12 cellular contexts compared by ENCODE assay signal in genomic region chr3:32297366-32297765, GRCh38. TPM values are rescaled to one million over a fixed set of nuclear protein-coding genes. Genes with fewer than 3 reads are reported as not detected.
DNase-seq lines count a peak whose midpoint lies in the region; ATAC-seq and TF ChIP-seq lines count a peak whose summit lies in the region.
"Had no signal": no experiment of that assay in that cellular context is flagged by ENCODE, and none has a peak within 500 bp of the region (broad histone marks: within the 10 kb centered on the region; RNA-seq: fewer than 3 reads in every experiment).

No MANE protein-coding gene starts in this region.

- H3K9ac ChIP-seq in PC-3 (ENCODE audit: low read length) = no peak overlapping the region

- H3K4me1 Mint-ChIP-seq in T-cell = peaks cover 44 to 68% (median 55%) of the 10 kb centered on the region in 3 donors
- H3K4me1 Mint-ChIP-seq in activated CD4-positive, alpha-beta memory T cell treated with anti-CD3 and anti-CD28 coated beads, Interleukin-2, amount 10 ng/mL, durations not matched to agents 7 days and 5 days = peaks cover 36% of the 10 kb centered on the region
- H3K4me1 Mint-ChIP-seq in activated naive CD8-positive, alpha-beta T cell (ENCODE audit: low read depth) = peaks cover 29% of the 10 kb centered on the region

- peak; percentile 83 to 87 (median 85) for ATAC-seq in T-cell (replicated peaks in 1 of 4)
- ATAC-seq in GM21390 (IDR thresholded peaks at IDR 0.05; ENCODE audit: unreplicated experiment) = no peak
- no peak for ATAC-seq in left lung
- ATAC-seq in HG03045 (IDR thresholded peaks at IDR 0.05; ENCODE audit: unreplicated experiment) = no peak
- no peak for ATAC-seq in PC-3

- BruUV-seq in PC-3 (replicated peaks; lab: Mats Ljungman, UMichigan) = no TSS peak

- no peaks in the 10 kb centered on the region for H3K36me3 Mint-ChIP-seq in T-cell
- no peaks in the 10 kb centered on the region for H3K36me3 Mint-ChIP-seq in activated CD4-positive, alpha-beta memory T cell treated with anti-CD3 and anti-CD28 coated beads, Interleukin-2, amount 10 ng/mL, durations not matched to agents 7 days and 5 days (ENCODE audit: low read depth)
- no peaks in the 10 kb centered on the region for H3K36me3 Mint-ChIP-seq in activated naive CD8-positive, alpha-beta T cell

- H3K4me2 ChIP-seq in PC-3 (ENCODE audit: low read length) = no peak overlapping the region

- no peak for TF ChIP-seq CTCF in left lung (IDR thresholded peaks at IDR 0.05)
- no peak for TF ChIP-seq CTCF in PC-3 (conservative IDR thresholded peaks at IDR 0.05; ENCODE audit: low read depth, low read length)

- no peak overlapping the region for H3K4me3 ChIP-seq in left lung
- no peak overlapping the region for H3K4me3 ChIP-seq in PC-3 (ENCODE audit: low read length)
- H3K4me3 ChIP-seq: prostate gland, testis had no signal

- H2AFZ ChIP-seq in PC-3 (ENCODE audit: low read length) = no peak overlapping the region

- H3K27me3 Mint-ChIP-seq in T-cell = no peaks in the 10 kb centered on the region
- no peaks in the 10 kb centered on the region for H3K27me3 Mint-ChIP-seq in activated CD4-positive, alpha-beta memory T cell treated with anti-CD3 and anti-CD28 coated beads, Interleukin-2, amount 10 ng/mL, durations not matched to agents 7 days and 5 days
- H3K27me3 Mint-ChIP-seq in activated naive CD8-positive, alpha-beta T cell = no peaks in the 10 kb centered on the region

- H4K20me1 ChIP-seq in PC-3 (ENCODE audit: low read length) = no peaks in the 10 kb centered on the region

- H3K9me3 ChIP-seq in left lung = no peaks in the 10 kb centered on the region
- no peaks in the 10 kb centered on the region for H3K9me3 ChIP-seq in PC-3 (ENCODE audit: low read length)
- H3K9me3 ChIP-seq: prostate gland, testis had no signal

- H3K36me3 ChIP-seq in left lung (no peaks in the 10 kb centered on the region), PC-3 (ENCODE audit: low read depth, low read length) (no peaks in the 10 kb centered on the region)
- H3K36me3 ChIP-seq: prostate gland had no signal

- H3K27ac ChIP-seq in left lung (no peak overlapping the region), PC-3 (ENCODE audit: low read length) (no peak overlapping the region)
- H3K27ac ChIP-seq: prostate gland, testis had no signal

- H3F3A ChIP-seq in PC-3 (ENCODE audit: low read length, unreplicated experiment) = no peaks in the 10 kb centered on the region

- H3K4me3 Mint-ChIP-seq in T-cell = peak overlapping the region in 2 of 3 donors; percentile 34 to 64
- H3K4me3 Mint-ChIP-seq in activated CD4-positive, alpha-beta memory T cell treated with anti-CD3 and anti-CD28 coated beads, Interleukin-2, amount 10 ng/mL, durations not matched to agents 7 days and 5 days = peak overlapping the region; percentile 17
- H3K4me3 Mint-ChIP-seq in activated naive CD8-positive, alpha-beta T cell = peak overlapping the region; percentile 52

- peak overlapping the region; percentile 97 to 99 for H3K27ac Mint-ChIP-seq in T-cell
- H3K27ac Mint-ChIP-seq in activated CD4-positive, alpha-beta memory T cell treated with anti-CD3 and anti-CD28 coated beads, Interleukin-2, amount 10 ng/mL, durations not matched to agents 7 days and 5 days = peak overlapping the region; percentile 63
- H3K27ac Mint-ChIP-seq in activated naive CD8-positive, alpha-beta T cell = peak overlapping the region; percentile 84

- H3K27me3 ChIP-seq in left lung (no peaks in the 10 kb centered on the region), PC-3 (ENCODE audit: low read length) (no peaks in the 10 kb centered on the region)
- H3K27me3 ChIP-seq: testis had no signal

- CTCF ChIA-PET in T-cell (lab: Charles Lee) = interaction anchor here (0.6 to 2.4 kb wide), 13 partner anchors 9 to 385 kb away, joined by 3 to 11 read pairs (median 5); no protein-coding TSS in a partner anchor
- CTCF ChIA-PET in activated CD4-positive, alpha-beta memory T cell treated with anti-CD3 and anti-CD28 coated beads, Interleukin-2, amount 10 ng/mL, durations not matched to agents 7 days and 5 days (lab: Charles Lee) = interaction anchor here (0.6 to 6.1 kb wide), 24 partner anchors 9 to 318 kb away, joined by 3 to 46 read pairs (median 4); no protein-coding TSS in a partner anchor
- CTCF ChIA-PET in PC-3 (lab: Charles Lee) = no interaction called here

- POLR2A ChIA-PET in T-cell (lab: Charles Lee) = interaction anchor here (0.6 to 0.8 kb wide), 5 partner anchors 9 to 43 kb away, joined by 3 to 7 read pairs (median 4); no protein-coding TSS in a partner anchor
- POLR2A ChIA-PET in activated CD4-positive, alpha-beta memory T cell treated with anti-CD3 and anti-CD28 coated beads, Interleukin-2, amount 10 ng/mL, durations not matched to agents 7 days and 5 days (lab: Charles Lee) = interaction anchor here (0.9 to 2.1 kb wide), 5 partner anchors 9 to 59 kb away, joined by 3 to 7 read pairs (median 3); partner anchors contain the start of gene CMTM8
- POLR2A ChIA-PET in PC-3 (lab: Charles Lee; ENCODE audit: unreplicated experiment) = no interaction called here

- H3K4me1 ChIP-seq in left lung = peaks cover 0 to 21% of the 10 kb centered on the region in 2 donors
- 0 out of 2 replicates have a peak, but pooled peaks cover 2% of the 10 kb centered on the region for H3K4me1 ChIP-seq in PC-3 (ENCODE audit: insufficient read depth, low read length)
- H3K4me1 ChIP-seq: prostate gland, testis had no signal

- no peaks in the 10 kb centered on the region for H3K9me3 Mint-ChIP-seq in T-cell
- no peaks in the 10 kb centered on the region for H3K9me3 Mint-ChIP-seq in activated CD4-positive, alpha-beta memory T cell treated with anti-CD3 and anti-CD28 coated beads, Interleukin-2, amount 10 ng/mL, durations not matched to agents 7 days and 5 days
- H3K9me3 Mint-ChIP-seq in activated naive CD8-positive, alpha-beta T cell (ENCODE audit: low read depth) = no peaks in the 10 kb centered on the region

- DNase-seq in T-cell (peak in 31 of 34 experiments; percentile 17 to 64 (median 43)), left lung (no peak), PC-3 (no peak)
- peak; percentile 50 for DNase-seq in activated CD4-positive, alpha-beta memory T cell treated with anti-CD3 and anti-CD28 coated beads, Interleukin-2, amount 10 ng/mL, durations not matched to agents 7 days and 5 days
- peak; percentile 56 for DNase-seq in stimulated activated CD4-positive, alpha-beta T cell treated with anti-CD3 and anti-CD28 coated beads, Interleukin-4, amount 100 ng/mL, for 24 hours
- DNase-seq: COR-L47, cortex of kidney had no signal

- no peaks in the 10 kb centered on the region for H3K79me2 ChIP-seq in PC-3 (ENCODE audit: low read length)

- intact Hi-C loops in left lung (cut with DNase I) (loop anchor here in 1 of 2 donors (10.0 kb wide), 1 partner anchor 123 kb away; no protein-coding TSS in a partner anchor), PC-3 (cut with micrococcal nuclease) (loop anchor here (2.0 to 5.0 kb wide), 4 partner anchors 43 to 170 kb away; partner anchors contain the start of gene CMTM8)

- H3K9me2 ChIP-seq in PC-3 (replicated peaks; ENCODE audit: low read length) = no peaks in the 10 kb centered on the region

RNA-seq across cellular contexts. Expression of gene CMTM8, which starts 58.9 kb away (rescaled TPM):
- total RNA-seq in T-cell (10 to 100 TPM in 3 of 5 donors, 1 to 10 TPM in 2; 5.2 to 12.2 (median 10.3) TPM), left lung (10 to 100 TPM; 17.0 to 20.0 TPM), PC-3 (2014; rRNA removed) (1.4 and 5.2 TPM in 2 replicates)
- 1 to 10 TPM; 5.7 to 6.2 TPM for total RNA-seq in activated CD4-positive, alpha-beta memory T cell treated with anti-CD3 and anti-CD28 coated beads, Interleukin-2, amount 10 ng/mL, durations not matched to agents 7 days and 5 days

Comparison
In these comparisons a context has a peak if more than half of its experiments do, and no peak if none do; other contexts are left out.
1. ATAC-seq: peak in T-cell (4 of 4); none in GM21390 (single experiment), left lung (single experiment), HG03045 (single experiment) and PC-3 (single experiment).
2. DNase-seq: peak in T-cell (31 of 34), activated CD4-positive, alpha-beta memory T cell treated with anti-CD3 and anti-CD28 coated beads, Interleukin-2, amount 10 ng/mL, durations not matched to agents 7 days and 5 days (single experiment) and stimulated activated CD4-positive, alpha-beta T cell treated with anti-CD3 and anti-CD28 coated beads, Interleukin-4, amount 100 ng/mL, for 24 hours (single experiment); none in left lung (0 of 2) and PC-3 (single experiment).
3. Peak in every context shown above with its lines, with median percentiles within 50 percentile points of each other: H3K27ac Mint-ChIP-seq and H3K4me3 Mint-ChIP-seq.